ENCODE assay signal across 9 cellular contexts in genomic region chr16:24812813-24813212, GRCh38. TPM values are rescaled to one million over a fixed set of nuclear protein-coding genes. Genes with fewer than 3 reads are reported as not detected.
"Had no signal": no experiment of that assay in that cellular context is flagged by ENCODE, and none has a peak within 500 bp of the region (broad histone marks: within the 10 kb centered on the region; RNA-seq: fewer than 3 reads in every experiment).

No MANE protein-coding gene starts in this region.

RNA-seq across cellular contexts. Expression of gene SLC5A11, which starts 33.0 kb away (rescaled TPM):
- total RNA-seq: activated CD4-positive, alpha-beta T cell treated with anti-CD3 and anti-CD28 coated beads, Interleukin-2, amount 10 ng/mL, durations not matched to agents 24 days and 14 days; activated naive CD4-positive, alpha-beta T cell treated with anti-CD3 and anti-CD28 coated beads for 36 hours; activated naive CD4-positive, alpha-beta T cell treated with anti-CD3 and anti-CD28 coated beads, Interleukin-2, amount 50 U/mL, for 72 hours; activated T-helper 17 cell treated with anti-CD3 and anti-CD28 coated beads, Interleukin-2, amount 50 U/mL, for 72 hours; aorta; astrocyte; body of pancreas; cardiac septum; T-helper 1 cell treated with Interleukin-12 subunit alpha and Interleukin-12 subunit beta and Interleukin-4 antibody, amounts not matched to agents 30 ng/mL and 1 ng/mL, for 36 hours had no signal
